In the genomic region with DNA sequence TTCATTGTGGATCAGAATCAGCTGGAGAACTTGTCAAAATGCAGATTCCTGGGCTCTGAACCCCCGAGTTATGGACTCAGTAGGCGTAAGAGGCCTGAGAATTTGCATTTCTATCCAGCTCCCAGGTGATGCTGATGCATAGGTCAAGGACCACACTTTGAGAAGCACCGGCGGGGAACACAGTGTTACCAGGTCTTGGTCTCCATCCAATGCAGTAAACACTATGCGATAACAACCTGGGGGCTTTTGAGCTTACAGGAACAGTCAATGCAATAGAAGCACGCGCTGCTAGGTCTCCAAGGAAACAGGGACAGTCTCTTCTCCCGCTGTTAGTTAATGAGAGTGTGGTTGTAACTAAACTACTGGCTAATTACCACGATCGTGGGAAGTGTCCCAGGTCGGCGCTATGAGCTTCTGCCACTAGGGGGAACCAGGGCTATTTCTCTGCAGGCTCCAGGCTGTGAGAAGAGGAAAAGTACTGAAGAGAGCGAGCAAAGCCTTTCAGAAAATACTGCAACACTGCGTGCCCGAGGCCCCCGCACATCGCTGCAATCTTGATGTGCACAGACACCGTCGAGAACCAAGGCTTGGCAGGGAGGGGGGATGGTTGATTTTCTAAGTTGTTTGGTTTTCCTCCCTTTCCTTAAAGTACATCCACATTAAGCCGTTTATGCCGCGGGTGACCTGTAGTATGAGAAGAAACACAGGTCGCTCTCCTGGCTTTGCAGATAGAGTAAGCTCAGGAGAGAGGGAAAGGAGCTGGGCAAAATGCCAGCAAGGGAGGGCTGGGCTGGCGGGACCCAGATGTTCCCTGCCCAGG, we compare ENCODE assay signal across 8 cellular contexts. TPM values are rescaled to one million over a fixed set of nuclear protein-coding genes. Genes with fewer than 3 reads are reported as not detected.
DNase-seq lines count a peak whose midpoint lies in the region; ATAC-seq and TF ChIP-seq lines count a peak whose summit lies in the region.

No MANE protein-coding gene starts in this region.

- no peak overlapping the region for H3K27ac ChIP-seq in HUES64 (ENCODE audit: low read depth, low read length)

- peak; percentile 83 for DNase-seq in AG08395 (ENCODE audit: low spot score)
- peak; percentile 52 for DNase-seq in NOMO-1 treated with dmso at 0.1 percent for 144 hours (lab: John Stamatoyannopoulos, UW; ENCODE audit: unreplicated experiment)
- peak; percentile 85 for DNase-seq in activated CD8-positive, alpha-beta memory T cell treated with anti-CD3 and anti-CD28 coated beads, Interleukin-2, amount 50 U/mL, for 48 hours
- DNase-seq in erythroblast (lab: John Stamatoyannopoulos, UW) = peak; percentile 43 to 58
- peak; percentile 77 for DNase-seq in myocyte (ENCODE audit: low read depth)
- peak; percentile 28 to 50 for DNase-seq in stimulated activated CD8-positive, alpha-beta memory T cell treated with anti-CD3 and anti-CD28 coated beads, Interleukin-7, amount 100 ng/mL, for 1 hour (ENCODE audit: low read depth in 2 of 2)

- peak; percentile 62 for ATAC-seq in GM19043 (IDR thresholded peaks at IDR 0.05; ENCODE audit: low read depth, unreplicated experiment)

- WGBS in HUES64 = 19% methylated on average over 24 of the region's 24 CpGs

- peaks cover 10% of the 10 kb centered on the region for H3K4me1 ChIP-seq in HUES64 (ENCODE audit: insufficient read depth, low read length)

- no peak overlapping the region for H3K9ac ChIP-seq in HUES64 (ENCODE audit: low read depth, low read length)

- peak overlapping the region; percentile 39 for H3K4me3 ChIP-seq in HUES64 (ENCODE audit: low read length)

- H3K27me3 ChIP-seq in HUES64 (ENCODE audit: insufficient read depth, low read length) = peaks cover 15% of the 10 kb centered on the region

- no peak for TF ChIP-seq POLR2A in erythroblast (IDR thresholded peaks at IDR 0.05; ENCODE audit: low read length)

- H3K36me3 ChIP-seq in HUES64 (ENCODE audit: insufficient read depth, low read length) = no peaks in the 10 kb centered on the region

- H3K9me3 ChIP-seq in HUES64 (ENCODE audit: insufficient read depth, low read depth, low read length) = no peaks in the 10 kb centered on the region

RNA-seq across cellular contexts. Expression of a gene that starts 52.0 kb away (rescaled TPM):
- 0.25 TPM for polyA plus RNA-seq in HUES64 (2013, experiment 1 of 2)
- 0.19 TPM for polyA plus RNA-seq in HUES64 (2013, experiment 2 of 2)
- total RNA-seq in myocyte = 0.13 TPM in 1 of 2 replicates, not detected in the other
- not detected for polyA plus RNA-seq in myocyte (2012)
